22 cellular contexts compared by ENCODE assay signal in genomic region chr3:83092521-83093221, GRCh38.
A peak's percentile ranks its signal among the peaks of the same experiment; 100 is the strongest.
DNase-seq lines count a peak whose midpoint lies in the region; ATAC-seq and TF ChIP-seq lines count a peak whose summit lies in the region.
"Had no signal": no experiment of that assay in that cellular context is flagged by ENCODE, and none has a peak within 500 bp of the region (broad histone marks: within the 10 kb centered on the region; RNA-seq: fewer than 3 reads in every experiment).

No MANE protein-coding gene starts in this region.

- no peaks in the 10 kb centered on the region for H3K36me3 Mint-ChIP-seq in activated T-helper 2 cell treated with anti-CD3 and anti-CD28 coated beads, Interferon-gamma antibody, Interleukin-2, Interleukin-4, amounts not matched to agents 10 μg/mL and 5 μg/mL and 100 μg/mL, durations not matched to agents 14 hours and 24 hours and 36 hours (ENCODE audit: low read depth)
- H3K36me3 Mint-ChIP-seq: CD14-positive monocyte had no signal

- intact Hi-C loops in OCI-LY7 (cut with micrococcal nuclease; ENCODE audit: unreplicated experiment), result no loop called here
- intact Hi-C loops in mucosa of descending colon (cut with DNase I, micrococcal nuclease), result no loop called here
- intact Hi-C loops in heart right ventricle (cut with DNase I), result no loop called here
- intact Hi-C loops in activated T-helper 2 cell treated with anti-CD3 and anti-CD28 coated beads, Interferon-gamma antibody, Interleukin-2, Interleukin-4, amounts not matched to agents 10 μg/mL and 5 μg/mL and 100 μg/mL, durations not matched to agents 14 hours and 24 hours and 36 hours (cut with micrococcal nuclease), result no loop called here

- no peaks in the 10 kb centered on the region for H3K4me1 Mint-ChIP-seq in activated T-helper 2 cell treated with anti-CD3 and anti-CD28 coated beads, Interferon-gamma antibody, Interleukin-2, Interleukin-4, amounts not matched to agents 10 μg/mL and 5 μg/mL and 100 μg/mL, durations not matched to agents 14 hours and 24 hours and 36 hours (ENCODE audit: low read depth)
- H3K4me1 Mint-ChIP-seq: B cell, CD14-positive monocyte, H9 had no signal

- no peaks in the 10 kb centered on the region for H4K20me1 ChIP-seq in OCI-LY7 (ENCODE audit: insufficient read depth, low read length)

- H3K27ac Mint-ChIP-seq in activated T-helper 2 cell treated with anti-CD3 and anti-CD28 coated beads, Interferon-gamma antibody, Interleukin-2, Interleukin-4, amounts not matched to agents 10 μg/mL and 5 μg/mL and 100 μg/mL, durations not matched to agents 14 hours and 24 hours and 36 hours, result no peak overlapping the region
- H3K27ac Mint-ChIP-seq: B cell, CD14-positive monocyte, H9, HFFc6 had no signal

- CTCF ChIA-PET in OCI-LY7 (lab: Charles Lee; ENCODE audit: unreplicated experiment), result no interaction called here

- H3K9me3 Mint-ChIP-seq in activated T-helper 2 cell treated with anti-CD3 and anti-CD28 coated beads, Interferon-gamma antibody, Interleukin-2, Interleukin-4, amounts not matched to agents 10 μg/mL and 5 μg/mL and 100 μg/mL, durations not matched to agents 14 hours and 24 hours and 36 hours, result peaks cover 17% of the 10 kb centered on the region
- H3K9me3 Mint-ChIP-seq: H9 had no signal

- WGBS in heart right ventricle, 2 donors, result 72 to 79% methylated on average over 2 of the region's 2 CpGs

- ATAC-seq in mucosa of descending colon (peak; percentile 62), heart right ventricle (no peak)
- ATAC-seq: A549 had no signal

- peak; percentile 72 for DNase-seq in DMS53 (lab: John Stamatoyannopoulos, UW)
- no peak for DNase-seq in OCI-LY7 (ENCODE audit: low spot score)
- peak; percentile 2 for DNase-seq in left kidney (ENCODE audit: low read depth, low spot score)
- DNase-seq in mucosa of descending colon, result peak in 1 of 3 donors; percentile 13
- DNase-seq in heart right ventricle, result no peak
- no peak for DNase-seq in activated T-helper 2 cell treated with anti-CD3 and anti-CD28 coated beads, Interferon-gamma antibody, Interleukin-2, Interleukin-4, amounts not matched to agents 10 μg/mL and 5 μg/mL and 100 μg/mL, durations not matched to agents 14 hours and 24 hours and 36 hours (ENCODE audit: low spot score)
- no peak for DNase-seq in activated CD4-positive, alpha-beta T cell treated with anti-CD3 and anti-CD28 coated beads for 4 hours
- no peak for DNase-seq in NCI-H1105 (lab: John Stamatoyannopoulos, UW)
- DNase-seq: GM23248, H9, HFFc6, Karpas-422, MV-4-11, NCI-H1694, NCI-H2081 treated with DMSO at 0.1 percent for 48 hours, NCI-H2171 treated with DMSO at 0.1 percent for 48 hours, NCI-H446, NCI-H526 had no signal

- no peaks in the 10 kb centered on the region for H3K79me2 ChIP-seq in OCI-LY7 (ENCODE audit: insufficient read depth, low read depth, low read length)

- H3K9me3 ChIP-seq in OCI-LY7 (ENCODE audit: low read length) (no peaks in the 10 kb centered on the region), mucosa of descending colon (peaks cover 4% of the 10 kb centered on the region), heart right ventricle (no peaks in the 10 kb centered on the region)
- H3K9me3 ChIP-seq: A549, SJSA1 had no signal

- POLR2A ChIA-PET in OCI-LY7 (lab: Charles Lee), result no interaction called here

- TF ChIP-seq CTCF in OCI-LY7 (conservative IDR thresholded peaks at IDR 0.05; ENCODE audit: low read length) (no peak), mucosa of descending colon (IDR thresholded peaks at IDR 0.05) (no peak), heart right ventricle (IDR thresholded peaks at IDR 0.05) (no peak)

- H3K27me3 Mint-ChIP-seq in activated T-helper 2 cell treated with anti-CD3 and anti-CD28 coated beads, Interferon-gamma antibody, Interleukin-2, Interleukin-4, amounts not matched to agents 10 μg/mL and 5 μg/mL and 100 μg/mL, durations not matched to agents 14 hours and 24 hours and 36 hours (ENCODE audit: low read depth), result no peaks in the 10 kb centered on the region
- H3K27me3 Mint-ChIP-seq: B cell had no signal

- no peaks in the 10 kb centered on the region for H3K9me2 ChIP-seq in OCI-LY7 (ENCODE audit: insufficient read depth, low read length)

- no peak overlapping the region for H3K4me3 Mint-ChIP-seq in activated T-helper 2 cell treated with anti-CD3 and anti-CD28 coated beads, Interferon-gamma antibody, Interleukin-2, Interleukin-4, amounts not matched to agents 10 μg/mL and 5 μg/mL and 100 μg/mL, durations not matched to agents 14 hours and 24 hours and 36 hours (ENCODE audit: low read depth)
- H3K4me3 Mint-ChIP-seq: B cell, CD14-positive monocyte, H9, HFFc6 had no signal

- H3K4me2 ChIP-seq in OCI-LY7 (ENCODE audit: low read length), result no peak overlapping the region
- H3K4me2 ChIP-seq: A549 had no signal

- H3K4me1 ChIP-seq in OCI-LY7 (ENCODE audit: insufficient read depth, low read length, poor library complexity, severe bottlenecking) (no peaks in the 10 kb centered on the region), mucosa of descending colon (ENCODE audit: low read depth) (no peaks in the 10 kb centered on the region), heart right ventricle (no peaks in the 10 kb centered on the region)
- H3K4me1 ChIP-seq: A549, SJSA1 had no signal

- peak overlapping the region; percentile 62 for H2AFZ ChIP-seq in OCI-LY7 (ENCODE audit: low read length)
- H2AFZ ChIP-seq: GM23248 had no signal

- no peak overlapping the region for H3K4me3 ChIP-seq in OCI-LY7 (ENCODE audit: low read depth, low read length, poor library complexity, severe bottlenecking)
- H3K4me3 ChIP-seq in mucosa of descending colon, result no peak overlapping the region
- H3K4me3 ChIP-seq in heart right ventricle, result no peak overlapping the region
- H3K4me3 ChIP-seq: A549, GM23248, SJSA1 had no signal

- H3K36me3 ChIP-seq in OCI-LY7 (ENCODE audit: insufficient read depth, low read length) (no peaks in the 10 kb centered on the region), mucosa of descending colon (ENCODE audit: low read depth) (no peaks in the 10 kb centered on the region), heart right ventricle (no peaks in the 10 kb centered on the region)
- H3K36me3 ChIP-seq: SJSA1 had no signal

- no peak overlapping the region for H3K27ac ChIP-seq in OCI-LY7 (ENCODE audit: low read depth, low read length, poor library complexity, severe bottlenecking)
- no peak overlapping the region for H3K27ac ChIP-seq in heart right ventricle
- H3K27ac ChIP-seq: A549, GM23248, SJSA1 had no signal

- no peaks in the 10 kb centered on the region for H3K27me3 ChIP-seq in heart right ventricle
- H3K27me3 ChIP-seq: SJSA1 had no signal

- no TSS peak for BruUV-seq in OCI-LY7 (replicated peaks; lab: Mats Ljungman, UMichigan)

Comparison
In these comparisons a context has a peak if more than half of its experiments do, and no peak if none do; other contexts are left out.
1. DNase-seq: peak in DMS53 (single experiment) and left kidney (single experiment); none in OCI-LY7 (single experiment), heart right ventricle (0 of 2), activated T-helper 2 cell treated with anti-CD3 and anti-CD28 coated beads, Interferon-gamma antibody, Interleukin-2, Interleukin-4, amounts not matched to agents 10 μg/mL and 5 μg/mL and 100 μg/mL, durations not matched to agents 14 hours and 24 hours and 36 hours (single experiment), activated CD4-positive, alpha-beta T cell treated with anti-CD3 and anti-CD28 coated beads for 4 hours (0 of 2) and NCI-H1105 (single experiment).